In the genomic region with DNA sequence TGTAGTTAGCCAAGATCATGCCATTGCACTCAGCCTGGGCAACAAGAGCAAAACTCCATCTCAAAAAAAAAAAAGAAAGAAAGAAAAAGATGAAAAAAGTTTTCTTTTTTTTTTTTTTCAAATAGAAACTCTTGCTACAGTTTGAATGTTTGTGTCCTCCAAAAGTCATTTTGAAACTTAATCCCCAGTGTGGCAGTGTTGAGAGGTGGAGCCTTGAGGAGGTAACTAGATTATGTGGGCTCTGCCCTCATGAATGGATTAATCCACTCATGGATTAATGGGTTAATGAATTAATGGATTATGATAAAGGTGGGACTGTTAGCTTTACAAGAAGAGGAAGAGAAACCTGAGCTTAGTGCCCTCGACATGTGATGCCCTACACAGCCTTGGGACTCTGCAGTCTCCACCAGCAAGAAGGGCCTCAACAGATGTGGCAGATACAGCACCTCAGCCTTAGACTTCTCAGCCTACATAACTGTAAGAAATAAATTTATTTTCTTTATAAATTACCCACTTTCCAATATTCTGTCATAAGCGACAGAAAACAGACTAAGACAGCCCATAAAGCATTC, we compare ENCODE assay signal across 30 cellular contexts. TPM values are rescaled to one million over a fixed set of nuclear protein-coding genes. Genes with fewer than 3 reads are reported as not detected.
DNase-seq lines count a peak whose midpoint lies in the region; ATAC-seq, FAIRE-seq and TF ChIP-seq lines count a peak whose summit lies in the region.
"Had no signal": no experiment of that assay in that cellular context is flagged by ENCODE, and none has a peak within 500 bp of the region (broad histone marks: within the 10 kb centered on the region; RNA-seq: fewer than 3 reads in every experiment).

No MANE protein-coding gene starts in this region.

- CTCF ChIA-PET in GM12878 (lab: Yijun Ruan, JAX), result interaction anchor here (0.6 to 1.5 kb wide), 2 partner anchors 22 to 71 kb away, joined by 3 to 4 read pairs; no protein-coding TSS in a partner anchor

- no peak overlapping the region for H3K4me2 ChIP-seq in GM12878 (ENCODE audit: control insufficient read depth, insufficient read depth)

- no peaks in the 10 kb centered on the region for H3K36me3 Mint-ChIP-seq in activated T-cell treated with anti-CD3 and anti-CD28 coated beads, Interleukin-2, amount 50 U/mL, for 24 hours (ENCODE audit: low read depth)
- H3K36me3 Mint-ChIP-seq: CD8-positive, alpha-beta T cell had no signal

- H3K36me3 ChIP-seq in GM12878 (ENCODE audit: control insufficient read depth in 2 of 2, insufficient read depth in 2 of 2, low read length in 1 of 2), result no peaks in the 10 kb centered on the region
- H3K36me3 ChIP-seq: WERI-Rb-1 had no signal

- RAD21 ChIA-PET in GM12878 (lab: Charles Lee; ENCODE audit: unreplicated experiment), result no interaction called here

- no peaks in the 10 kb centered on the region for H3K9me3 Mint-ChIP-seq in activated T-cell treated with anti-CD3 and anti-CD28 coated beads, Interleukin-2, amount 50 U/mL, for 24 hours
- H3K9me3 Mint-ChIP-seq: activated CD4-positive, alpha-beta T cell treated with anti-CD3 and anti-CD28 coated beads, Interleukin-2, amount 10 ng/mL, durations not matched to agents 24 days and 14 days; CD8-positive, alpha-beta T cell; immature natural killer cell; stimulated activated naive CD8-positive, alpha-beta T cell treated with anti-CD3 and anti-CD28 coated beads, Interleukin-15, Interleukin-2, amounts not matched to agents 100 ng/mL and 50 ng/mL, for 24 hours had no signal

- H2AFZ ChIP-seq in GM12878 (ENCODE audit: control insufficient read depth, low read depth, low read length), result no peak overlapping the region

- H4K20me1 ChIP-seq in GM12878 (ENCODE audit: control insufficient read depth, insufficient read depth), result no peaks in the 10 kb centered on the region

- no peak overlapping the region for H3K9ac ChIP-seq in GM12878 (ENCODE audit: control insufficient read depth, insufficient read depth, low read length)

- intact Hi-C loops in GM12878 (cut with micrococcal nuclease; ENCODE audit: unreplicated experiment), result no loop called here

- in situ Hi-C loops in GM12878 (cut with MboI), result no loop called here

- no peak overlapping the region for H3K27ac ChIP-seq in GM12878 (ENCODE audit: control insufficient read depth, insufficient read depth)
- H3K27ac ChIP-seq: body of pancreas, WERI-Rb-1 had no signal

- H3K27me3 Mint-ChIP-seq in activated T-cell treated with anti-CD3 and anti-CD28 coated beads, Interleukin-2, amount 50 U/mL, for 24 hours, result no peaks in the 10 kb centered on the region
- H3K27me3 Mint-ChIP-seq: activated CD4-positive, alpha-beta T cell treated with anti-CD3 and anti-CD28 coated beads, Interleukin-2, amount 10 ng/mL, durations not matched to agents 24 days and 14 days; stimulated activated naive CD8-positive, alpha-beta T cell treated with anti-CD3 and anti-CD28 coated beads, Interleukin-15, Interleukin-2, amounts not matched to agents 100 ng/mL and 50 ng/mL, for 24 hours had no signal

- ATAC-seq in GM19463 (IDR thresholded peaks at IDR 0.05; ENCODE audit: unreplicated experiment), result peak; percentile 60
- ATAC-seq in HG03342 (IDR thresholded peaks at IDR 0.05; ENCODE audit: unreplicated experiment), result peak; percentile 66
- ATAC-seq in GM12878, result peak; percentile 91
- no peak for ATAC-seq in GM19397 (IDR thresholded peaks at IDR 0.05; ENCODE audit: unreplicated experiment)
- ATAC-seq: body of pancreas; CD8-positive, alpha-beta T cell; HepG2; left lobe of liver had no signal

- no peak for TF ChIP-seq RAD21 in GM12878 (IDR thresholded peaks at IDR 0.05; ENCODE audit: insufficient read depth, low read depth, low read length)

- TF ChIP-seq POLR2A in GM12878 (IDR thresholded peaks at IDR 0.05; ENCODE audit: low read depth, low read length), result no peak

- H3K9me3 ChIP-seq in GM12878 (replicated peaks; ENCODE audit: control insufficient read depth, insufficient read depth, low read length), result no peaks in the 10 kb centered on the region
- H3K9me3 ChIP-seq: body of pancreas had no signal

- no peak overlapping the region for H3K27ac Mint-ChIP-seq in activated T-cell treated with anti-CD3 and anti-CD28 coated beads, Interleukin-2, amount 50 U/mL, for 24 hours
- H3K27ac Mint-ChIP-seq: activated CD4-positive, alpha-beta T cell treated with anti-CD3 and anti-CD28 coated beads, Interleukin-2, amount 10 ng/mL, durations not matched to agents 24 days and 14 days; CD8-positive, alpha-beta T cell; stimulated activated naive CD8-positive, alpha-beta T cell treated with anti-CD3 and anti-CD28 coated beads, Interleukin-15, Interleukin-2, amounts not matched to agents 100 ng/mL and 50 ng/mL, for 24 hours had no signal

- POLR2A ChIA-PET in GM12878 (lab: Charles Lee), result interaction anchor here (1.0 to 1.5 kb wide), 3 partner anchors 9 to 25 kb away, joined by 3 to 4 read pairs (median 3); a partner anchor contains a TSS

- 53% methylated on average over 2 of the region's 2 CpGs for WGBS in GM12878 (ENCODE audit: insufficient coverage, insufficient replicate concordance, low lambda C conversion rate, missing lambda C conversion rate)

- peaks cover 7% of the 10 kb centered on the region for H3K4me1 Mint-ChIP-seq in activated T-cell treated with anti-CD3 and anti-CD28 coated beads, Interleukin-2, amount 50 U/mL, for 24 hours (ENCODE audit: low read depth)

- peak; percentile 34 for DNase-seq in GM12865 (ENCODE audit: low read depth)
- DNase-seq in GM12878 (ENCODE audit: low read depth, low spot score), result no peak
- DNase-seq in activated T-cell treated with anti-CD3 and anti-CD28 coated beads, Interleukin-2, amount 50 U/mL, for 24 hours, result no peak
- DNase-seq in midbrain (lab: John Stamatoyannopoulos, UW), result no peak
- DNase-seq in stimulated activated naive CD4-positive, alpha-beta T cell treated with Interleukin-2 at 50 U/mL for 16 hours (lab: John Stamatoyannopoulos, UW), result no peak
- DNase-seq: activated CD4-positive, alpha-beta T cell treated with anti-CD3 and anti-CD28 coated beads, Interleukin-2, amount 10 ng/mL, durations not matched to agents 24 days and 14 days; activated naive CD4-positive, alpha-beta T cell; activated T-cell treated with anti-CD3 and anti-CD28 coated beads, Interleukin-2, amount 50 U/mL, for 48 hours; AML-193; body of pancreas; CD8-positive, alpha-beta T cell; DMS 273 treated with DMSO at 0.1 percent for 48 hours; EL; GOT3; hypothalamus; immature natural killer cell; Kasumi-1; mesendoderm; NCI-H2171; NCI-H526; SW 1271; T1000; WERI-Rb-1 had no signal

- H3K27me3 ChIP-seq in GM12878 (replicated peaks in 1 of 2; ENCODE audit: control insufficient read depth in 2 of 2, insufficient read depth in 2 of 2, low read length in 1 of 2), result no peaks in the 10 kb centered on the region
- H3K27me3 ChIP-seq: body of pancreas had no signal

- H3K79me2 ChIP-seq in GM12878 (ENCODE audit: control insufficient read depth, insufficient read depth, low read length), result no peaks in the 10 kb centered on the region

- no peak for TF ChIP-seq EP300 in GM12878 (IDR thresholded peaks at IDR 0.05; ENCODE audit: borderline replicate concordance in 1 of 2, control insufficient read depth in 1 of 2, low read depth in 2 of 2, low read length in 2 of 2)

- peaks cover 21% of the 10 kb centered on the region for H3K4me1 ChIP-seq in GM12878 (ENCODE audit: control insufficient read depth, insufficient read depth, low read length)
- H3K4me1 ChIP-seq: body of pancreas had no signal

- H3K4me3 Mint-ChIP-seq in activated T-cell treated with anti-CD3 and anti-CD28 coated beads, Interleukin-2, amount 50 U/mL, for 24 hours, result no peak overlapping the region
- H3K4me3 Mint-ChIP-seq: activated CD4-positive, alpha-beta T cell treated with anti-CD3 and anti-CD28 coated beads, Interleukin-2, amount 10 ng/mL, durations not matched to agents 24 days and 14 days; CD8-positive, alpha-beta T cell; immature natural killer cell; stimulated activated naive CD8-positive, alpha-beta T cell treated with anti-CD3 and anti-CD28 coated beads, Interleukin-15, Interleukin-2, amounts not matched to agents 100 ng/mL and 50 ng/mL, for 24 hours had no signal

- no TSS peak for BruUV-seq in GM12878 (replicated peaks; lab: Mats Ljungman, UMichigan)

- no peak overlapping the region for H3K4me3 ChIP-seq in GM12865 (ENCODE audit: low read depth, low read length)
- H3K4me3 ChIP-seq in GM12878, result no peak overlapping the region
- H3K4me3 ChIP-seq: body of pancreas had no signal

- FAIRE-seq in GM12878 (lab: Jason Lieb, UNC), result peak; percentile 68
- FAIRE-seq: A204.1, HepG2 had no signal

- TF ChIP-seq CTCF in GM12865 (IDR thresholded peaks at IDR 0.05; ENCODE audit: insufficient read depth, low read depth, low read length, missing control alignments), result no peak
- no peak for TF ChIP-seq CTCF in GM12878 (IDR thresholded peaks at IDR 0.05 in 2 of 3, conservative IDR thresholded peaks at IDR 0.05 in 1 of 3; ENCODE audit: control insufficient read depth in 2 of 3, extremely low read depth in 1 of 3, insufficient read depth in 1 of 3, low read depth in 3 of 3, low read length in 3 of 3)

- SMC1A ChIA-PET in GM12878 (lab: Charles Lee; ENCODE audit: uncharacterized antibody, unreplicated experiment), result interaction anchor here (0.6 to 1.3 kb wide), 9 partner anchors 12 to 98 kb away, joined by 3 to 6 read pairs (median 3); no protein-coding TSS in a partner anchor

RNA-seq across cellular contexts. Expression of a gene that starts 25.1 kb away (rescaled TPM):
- total RNA-seq in GM12878 (2013; cell fraction: nucleolus; rRNA removed), result 16.5 and 18.0 TPM in 2 replicates
- total RNA-seq in GM12878 (2014; rRNA removed), result 1.2 and 1.3 TPM in 2 replicates
- 1.3 TPM in 2 replicates for total RNA-seq in GM12878 (2014; rRNA removed; fragmentation: Illumina TruSeq; extraction: Trizol)
- 1.7 and 2.3 TPM in 2 replicates for total RNA-seq in GM12878 (2021)
- polyA plus RNA-seq in GM12878 (2011; ENCODE audit: low read depth), result 0.52 TPM
- polyA plus RNA-seq in GM12878 (2011; rRNA removed), result 1.9 and 2.3 TPM in 2 replicates
- polyA plus RNA-seq in GM12878 (2011; cell fraction: cytosol; rRNA removed), result 0.72 and 1.1 TPM in 2 replicates
- polyA plus RNA-seq in GM12878 (2011; cell fraction: nucleus; rRNA removed), result 2.3 and 3.1 TPM in 2 replicates
- 1.1 and 1.4 TPM in 2 replicates for polyA plus RNA-seq in GM12878 (2012)
- 1.1 and 1.2 TPM in 2 replicates for polyA plus RNA-seq in GM12878 (2014; fragmentation: Illumina TruSeq; extraction: Trizol)
- under 1 TPM; 0.50 to 0.53 TPM for polyA plus RNA-seq in GM12878 (2014; fragmentation: Nextera tagmentation; extraction: Ambion mirVana)
- polyA plus RNA-seq in GM12878 (2014; rRNA removed), result 0.90 and 1.4 TPM in 2 replicates
- polyA plus RNA-seq in GM12878 (2016; fragmentation: Nextera tagmentation; extraction: Ambion mirVana), result 1 to 10 TPM in 1 of 2 experiments, under 1 TPM in 1; 0.66 to 1.5 TPM
- 3.1 and 3.2 TPM in 2 replicates for polyA minus RNA-seq in GM12878 (2011; rRNA and poly(A)+ RNA removed)
- polyA minus RNA-seq in GM12878 (2011; cell fraction: cytosol; rRNA and poly(A)+ RNA removed), result 1.6 and 1.9 TPM in 2 replicates
- 3.9 and 8.7 TPM in 2 replicates for polyA minus RNA-seq in GM12878 (2011; cell fraction: nucleus; rRNA and poly(A)+ RNA removed)

RNA-seq across cellular contexts. Expression of a gene that starts 25.2 kb away (rescaled TPM):
- total RNA-seq in GM12878 (2013; cell fraction: nucleolus; rRNA removed), result 41.9 and 44.3 TPM in 2 replicates
- total RNA-seq in GM12878 (2014; rRNA removed) (7.5 and 11.0 TPM in 2 replicates), GM12878 (2014; rRNA removed; fragmentation: Illumina TruSeq; extraction: Trizol) (12.2 and 12.6 TPM in 2 replicates), GM12878 (2021) (30.7 and 33.7 TPM in 2 replicates)
- 20.5 TPM for polyA plus RNA-seq in GM12878 (2011; ENCODE audit: low read depth)
- polyA plus RNA-seq in GM12878 (2011; rRNA removed) (40.0 and 55.3 TPM in 2 replicates), GM12878 (2014; fragmentation: Illumina TruSeq; extraction: Trizol) (22.3 and 30.7 TPM in 2 replicates), GM12878 (2014; fragmentation: Nextera tagmentation; extraction: Ambion mirVana) (1 to 10 TPM; 4.8 to 5.8 TPM), GM12878 (2014; rRNA removed) (12.5 and 15.6 TPM in 2 replicates), GM12878 (2016; fragmentation: Nextera tagmentation; extraction: Ambion mirVana) (10 to 100 TPM; 44.9 to 46.8 TPM)
- polyA plus RNA-seq in GM12878 (2011; cell fraction: cytosol; rRNA removed), result 14.4 and 20.5 TPM in 2 replicates
- 28.2 and 38.1 TPM in 2 replicates for polyA plus RNA-seq in GM12878 (2011; cell fraction: nucleus; rRNA removed)
- polyA plus RNA-seq in GM12878 (2012), result 16.0 and 22.5 TPM in 2 replicates
- 15.9 and 18.6 TPM in 2 replicates for polyA minus RNA-seq in GM12878 (2011; rRNA and poly(A)+ RNA removed)
- 6.9 and 10.7 TPM in 2 replicates for polyA minus RNA-seq in GM12878 (2011; cell fraction: cytosol; rRNA and poly(A)+ RNA removed)
- polyA minus RNA-seq in GM12878 (2011; cell fraction: nucleus; rRNA and poly(A)+ RNA removed), result 9.1 and 14.2 TPM in 2 replicates
